Comparison of ENCODE assay signal across 8 cellular contexts in the genomic region with DNA sequence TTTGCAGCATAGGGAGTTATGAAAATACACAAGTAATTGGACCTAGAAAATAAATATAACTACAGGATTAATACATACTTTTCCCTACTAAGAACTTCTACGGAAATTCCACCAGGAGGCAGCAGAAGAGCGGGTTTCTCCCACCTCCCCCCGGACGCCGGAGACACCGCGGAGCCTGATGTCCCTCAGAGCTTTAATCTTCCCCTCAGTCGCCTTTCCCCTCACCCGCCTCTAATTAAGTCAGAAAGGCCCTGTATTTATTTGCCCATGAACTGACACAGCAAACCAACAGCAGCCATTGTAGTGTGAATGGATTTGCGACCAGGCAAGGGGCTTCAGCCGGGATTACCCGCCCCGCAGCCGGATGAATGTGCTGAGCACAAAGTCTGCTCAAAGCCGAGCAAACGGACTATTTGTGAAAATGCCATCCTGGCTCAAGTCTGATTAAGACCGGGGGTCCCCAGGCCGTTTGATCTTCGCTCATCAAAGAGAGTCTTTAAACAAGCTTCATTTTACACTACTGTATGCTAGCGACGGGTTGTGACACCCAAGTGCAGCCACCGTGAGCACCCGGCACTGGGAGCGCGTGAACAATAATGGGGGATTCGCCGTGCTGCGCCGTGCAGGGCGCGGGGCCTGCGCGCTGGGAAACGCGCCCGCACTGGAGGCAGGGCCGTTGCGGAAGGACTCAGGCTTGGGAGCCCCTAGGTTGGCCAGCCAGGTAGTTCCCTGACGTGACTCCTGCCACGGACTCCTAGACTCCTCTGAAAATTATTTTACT. TPM values are rescaled to one million over a fixed set of nuclear protein-coding genes. Genes with fewer than 3 reads are reported as not detected.
A peak's percentile ranks its signal among the peaks of the same experiment; 100 is the strongest.
DNase-seq lines count a peak whose midpoint lies in the region; ATAC-seq and TF ChIP-seq lines count a peak whose summit lies in the region.

No MANE protein-coding gene starts in this region.

- no peaks in the 10 kb centered on the region for H3K4me1 ChIP-seq in mesodermal cell (ENCODE audit: control insufficient read depth, insufficient read depth, low read length, poor library complexity, severe bottlenecking)
- H3K4me1 ChIP-seq in tibial nerve: peaks cover 0 to 18% (median 3%) of the 10 kb centered on the region in 4 donors

- H3K27ac ChIP-seq in mesodermal cell (ENCODE audit: low read depth, low read length, severe bottlenecking) (peak overlapping the region; percentile 33), tibial nerve (no peak overlapping the region)

- ATAC-seq in GM21529 (IDR thresholded peaks at IDR 0.05; ENCODE audit: unreplicated experiment): peak; percentile 78

- H3K4me3 ChIP-seq in epithelial cell of proximal tubule (ENCODE audit: low read depth, low read length) (peak overlapping the region; percentile 57), mesodermal cell (ENCODE audit: extremely low read depth, insufficient read depth, low read length, poor library complexity, severe bottlenecking) (peak overlapping the region; percentile 41), tibial nerve (peak overlapping the region; percentile 22 to 50 (median 44))

- TF ChIP-seq CTCF in epithelial cell of proximal tubule (conservative IDR thresholded peaks at IDR 0.05; ENCODE audit: low read depth, low read length): peak; percentile 65
- peak; percentile 45 to 73 (median 61) for TF ChIP-seq CTCF in tibial nerve (IDR thresholded peaks at IDR 0.05)

- H3K9me3 ChIP-seq in mesodermal cell (ENCODE audit: control insufficient read depth, low read length): no peaks in the 10 kb centered on the region
- no peaks in the 10 kb centered on the region for H3K9me3 ChIP-seq in tibial nerve

- WGBS in mesodermal cell (ENCODE audit: insufficient coverage in 2 of 2), 2 experiments: 1 to 8% methylated on average over 23 to 30 of the region's 40 CpGs
- WGBS in tibial nerve, 2 donors: 8 to 12% methylated on average over 37 to 40 of the region's 40 CpGs

- DNase-seq in NCI-H2171 treated with DMSO at 0.1 percent for 48 hours (lab: John Stamatoyannopoulos, UW) (peak; percentile 8), NCI-H2171 (lab: John Stamatoyannopoulos, UW) (no peak), HuH-7 (ENCODE audit: low spot score) (peak; percentile 70), SKM-1 (lab: John Stamatoyannopoulos, UW; ENCODE audit: unreplicated experiment) (peak; percentile 61), epithelial cell of proximal tubule (ENCODE audit: low read depth) (no peak), tibial nerve (ENCODE audit: low spot score in 2 of 2) (peak in 1 of 2 donors; percentile 33)

- TF ChIP-seq POLR2A in tibial nerve (IDR thresholded peaks at IDR 0.05): no peak

- peaks cover 0 to 47% of the 10 kb centered on the region in 2 donors for H3K27me3 ChIP-seq in tibial nerve

- H3K36me3 ChIP-seq in mesodermal cell (ENCODE audit: control insufficient read depth, insufficient read depth, low read length) (no peaks in the 10 kb centered on the region), tibial nerve (no peaks in the 10 kb centered on the region)

- TF ChIP-seq EP300 in tibial nerve (IDR thresholded peaks at IDR 0.05): no peak

RNA-seq across cellular contexts. Expression of gene DKK1, which starts 5.6 kb away (rescaled TPM):
- total RNA-seq in epithelial cell of proximal tubule: 3.2 and 39.9 TPM in 2 replicates
- polyA plus RNA-seq in mesodermal cell (2013, experiment 1 of 2): 138 TPM
- 112 TPM for polyA plus RNA-seq in mesodermal cell (2013, experiment 2 of 2)
- total RNA-seq in tibial nerve: 10 to 100 TPM in 1 of 4 donors, 1 to 10 TPM in 2, under 1 TPM in 1; 0.22 to 28.2 (median 1.9) TPM

Comparison
In these comparisons a context has a peak if more than half of its experiments do, and no peak if none do; other contexts are left out.
1. DNase-seq: peak in NCI-H2171 treated with DMSO at 0.1 percent for 48 hours (single experiment), HuH-7 (single experiment) and SKM-1 (single experiment); none in NCI-H2171 (single experiment) and epithelial cell of proximal tubule (single experiment).
2. Peak in every context shown above with its lines, with median percentiles within 50 percentile points of each other: H3K4me3 ChIP-seq.